ENCODE assay signal across 8 cellular contexts in genomic region chr2:177604291-177605065, GRCh38.
DNase-seq lines count a peak whose midpoint lies in the region; ATAC-seq, FAIRE-seq and TF ChIP-seq lines count a peak whose summit lies in the region.

No MANE protein-coding gene starts in this region.

- H3K4me1 Mint-ChIP-seq in MCF 10A (ENCODE audit: insufficient read depth, unreplicated experiment) = peaks cover 5% of the 10 kb centered on the region
- H3K4me1 Mint-ChIP-seq in activated T-helper 1 cell treated with anti-CD3 and anti-CD28 coated beads, Interleukin-12 subunit alpha, Interleukin-12 subunit beta, Interleukin-2, Interleukin-4 antibody, amounts not matched to agents 30 ng/mL and 10 ng/mL and 1 ng/mL, durations not matched to agents 14 hours and 24 hours and 36 hours (ENCODE audit: low read depth) = peaks cover 3% of the 10 kb centered on the region

- H3K4me3 Mint-ChIP-seq in MCF 10A (ENCODE audit: unreplicated experiment) = no peak overlapping the region
- no peak overlapping the region for H3K4me3 Mint-ChIP-seq in activated T-helper 1 cell treated with anti-CD3 and anti-CD28 coated beads, Interleukin-12 subunit alpha, Interleukin-12 subunit beta, Interleukin-2, Interleukin-4 antibody, amounts not matched to agents 30 ng/mL and 10 ng/mL and 1 ng/mL, durations not matched to agents 14 hours and 24 hours and 36 hours

- H3K36me3 Mint-ChIP-seq in MCF 10A (ENCODE audit: insufficient read depth, unreplicated experiment) = no peaks in the 10 kb centered on the region
- peaks cover 3% of the 10 kb centered on the region for H3K36me3 Mint-ChIP-seq in activated T-helper 1 cell treated with anti-CD3 and anti-CD28 coated beads, Interleukin-12 subunit alpha, Interleukin-12 subunit beta, Interleukin-2, Interleukin-4 antibody, amounts not matched to agents 30 ng/mL and 10 ng/mL and 1 ng/mL, durations not matched to agents 14 hours and 24 hours and 36 hours (ENCODE audit: low read depth)

- POLR2A ChIA-PET in AG04449 (lab: Yijun Ruan, JAX) (no interaction called here), MCF 10A (lab: Yijun Ruan, JAX) (interaction anchor here (0.7 to 1.0 kb wide), 2 partner anchors 69 to 91 kb away, joined by 3 read pairs; no protein-coding TSS in a partner anchor)

- intact Hi-C loops in MCF 10A (cut with micrococcal nuclease) = loop anchor here (1.0 to 10.0 kb wide), 4 partner anchors 115 to 440 kb away; no protein-coding TSS in a partner anchor
- intact Hi-C loops in activated T-helper 1 cell treated with anti-CD3 and anti-CD28 coated beads, Interleukin-12 subunit alpha, Interleukin-12 subunit beta, Interleukin-2, Interleukin-4 antibody, amounts not matched to agents 30 ng/mL and 10 ng/mL and 1 ng/mL, durations not matched to agents 14 hours and 24 hours and 36 hours (cut with micrococcal nuclease) = loop anchor here (1.0 kb wide), 1 partner anchor 269 kb away; no protein-coding TSS in a partner anchor

- peak overlapping the region; percentile 25 for H3K4me3 ChIP-seq in AG04449 (ENCODE audit: low read depth, low read length)

- no peaks in the 10 kb centered on the region for H3K9me3 Mint-ChIP-seq in MCF 10A (ENCODE audit: unreplicated experiment)
- H3K9me3 Mint-ChIP-seq in activated T-helper 1 cell treated with anti-CD3 and anti-CD28 coated beads, Interleukin-12 subunit alpha, Interleukin-12 subunit beta, Interleukin-2, Interleukin-4 antibody, amounts not matched to agents 30 ng/mL and 10 ng/mL and 1 ng/mL, durations not matched to agents 14 hours and 24 hours and 36 hours = peaks cover 11% of the 10 kb centered on the region

- no peak for FAIRE-seq in urothelium cell line (lab: Jason Lieb, UNC)

- no TSS peak for BruUV-seq in MCF 10A (replicated peaks; lab: Mats Ljungman, UMichigan)

- H3K27ac Mint-ChIP-seq in MCF 10A (ENCODE audit: low read depth, unreplicated experiment) = no peak overlapping the region
- H3K27ac Mint-ChIP-seq in activated T-helper 1 cell treated with anti-CD3 and anti-CD28 coated beads, Interleukin-12 subunit alpha, Interleukin-12 subunit beta, Interleukin-2, Interleukin-4 antibody, amounts not matched to agents 30 ng/mL and 10 ng/mL and 1 ng/mL, durations not matched to agents 14 hours and 24 hours and 36 hours = no peak overlapping the region

- no peak for ATAC-seq in GM18517 (IDR thresholded peaks at IDR 0.05; ENCODE audit: unreplicated experiment)

- DNase-seq in AG04449 (ENCODE audit: low read depth, low spot score) = peak; percentile 38
- DNase-seq in GM10266 (ENCODE audit: extremely low spot score) = peak; percentile 25
- peak; percentile 71 for DNase-seq in NCI-H2227 (lab: John Stamatoyannopoulos, UW; ENCODE audit: unreplicated experiment)
- peak; percentile 58 for DNase-seq in MCF 10A (ENCODE audit: unreplicated experiment)
- DNase-seq in kidney tubule cell (ENCODE audit: low spot score) = peak; percentile 52
- DNase-seq in urothelium cell line (ENCODE audit: low spot score) = peak; percentile 43
- no peak for DNase-seq in activated T-helper 1 cell treated with anti-CD3 and anti-CD28 coated beads, Interleukin-12 subunit alpha, Interleukin-12 subunit beta, Interleukin-2, Interleukin-4 antibody, amounts not matched to agents 30 ng/mL and 10 ng/mL and 1 ng/mL, durations not matched to agents 14 hours and 24 hours and 36 hours (ENCODE audit: low spot score)

- TF ChIP-seq CTCF in AG04449 (IDR thresholded peaks at IDR 0.05; ENCODE audit: insufficient read depth, low read length, missing control alignments) = peak; percentile 74
- TF ChIP-seq CTCF in GM10266 (IDR thresholded peaks at IDR 0.05; ENCODE audit: control insufficient read depth, insufficient read depth, low read depth, missing control alignments) = peak; percentile 59
- peak; percentile 42 for TF ChIP-seq CTCF in MCF 10A (IDR thresholded peaks at IDR 0.05; ENCODE audit: unreplicated experiment)

- CTCF ChIA-PET in AG04449 (lab: Yijun Ruan, JAX) = interaction anchor here (0.6 to 4.6 kb wide), 42 partner anchors 9 to 995 kb away, joined by 3 to 40 read pairs (median 4); a partner anchor contains a TSS
- CTCF ChIA-PET in MCF 10A (lab: Yijun Ruan, JAX) = interaction anchor here (0.6 to 3.3 kb wide), 26 partner anchors 9 to 1022 kb away, joined by 3 to 19 read pairs (median 4); no protein-coding TSS in a partner anchor

- peaks cover 5% of the 10 kb centered on the region for H3K27me3 Mint-ChIP-seq in MCF 10A (ENCODE audit: insufficient read depth, unreplicated experiment)
- peaks cover 1% of the 10 kb centered on the region for H3K27me3 Mint-ChIP-seq in activated T-helper 1 cell treated with anti-CD3 and anti-CD28 coated beads, Interleukin-12 subunit alpha, Interleukin-12 subunit beta, Interleukin-2, Interleukin-4 antibody, amounts not matched to agents 30 ng/mL and 10 ng/mL and 1 ng/mL, durations not matched to agents 14 hours and 24 hours and 36 hours (ENCODE audit: insufficient read depth)
